Comparison of ENCODE assay signal across 2 cellular contexts in genomic region chr9:18726546-18726945, GRCh38.
A peak's percentile ranks its signal among the peaks of the same experiment; 100 is the strongest.
TF ChIP-seq lines count a peak whose summit lies in the region.

No MANE protein-coding gene starts in this region.

TF ChIP-seq in SK-N-SH, 30 proteins besides CTCF, POLR2A, EP300 and RAD21:
- TF ChIP-seq ELF1 (IDR thresholded peaks at IDR 0.05) (no peak), EZH2phosphoT487 (IDR thresholded peaks at IDR 0.05; ENCODE audit: borderline replicate concordance, low read depth) (no peak), PBX3 (IDR thresholded peaks at IDR 0.05) (peak; percentile 26), TEAD4 (IDR thresholded peaks at IDR 0.05; ENCODE audit: borderline replicate concordance, insufficient read depth) (0 out of 2 replicates have a peak, but pooled peaks have one; percentile 15), FOXM1 (IDR thresholded peaks at IDR 0.05; ENCODE audit: low read depth) (no peak), NFIC (IDR thresholded peaks at IDR 0.05; ENCODE audit: borderline replicate concordance) (no peak), POLR2AphosphoS5 (IDR thresholded peaks at IDR 0.05; ENCODE audit: low read depth, low read length) (peak; percentile 54; the same call in 1 of the 2 replicates), TCF12 (IDR thresholded peaks at IDR 0.05) (peak; percentile 90), USF1 (IDR thresholded peaks at IDR 0.05; ENCODE audit: borderline replicate concordance, low read depth) (no peak), CHD2 (IDR thresholded peaks at IDR 0.05; ENCODE audit: low read length, partially characterized antibody) (peak; percentile 13)

TF ChIP-seq in WTC11, 78 proteins besides CTCF, POLR2A, EP300 and RAD21:
- no peak for TF ChIP-seq ZNF121 (CRISPR knock-in tag; IDR thresholded peaks at IDR 0.05)
- no peak for TF ChIP-seq ZNF423 (CRISPR knock-in tag; IDR thresholded peaks at IDR 0.05)
- TF ChIP-seq ATF1 (CRISPR knock-in tag; IDR thresholded peaks at IDR 0.05): no peak
- no peak for TF ChIP-seq ATF2 (CRISPR knock-in tag; IDR thresholded peaks at IDR 0.05; ENCODE audit: borderline replicate concordance, low read depth)
- no peak for TF ChIP-seq IRF2 (CRISPR knock-in tag; IDR thresholded peaks at IDR 0.05; ENCODE audit: borderline replicate concordance, low read depth)
- no peak for TF ChIP-seq KAT7 (CRISPR knock-in tag; IDR thresholded peaks at IDR 0.05; ENCODE audit: borderline replicate concordance)
- no peak for TF ChIP-seq ZNF232 (CRISPR knock-in tag; IDR thresholded peaks at IDR 0.05)
